9 cellular contexts compared by ENCODE assay signal in genomic region chr1:156118175-156118868, GRCh38. TPM values are rescaled to one million over a fixed set of nuclear protein-coding genes. Genes with fewer than 3 reads are reported as not detected.
DNase-seq lines count a peak whose midpoint lies in the region; ATAC-seq and TF ChIP-seq lines count a peak whose summit lies in the region.
"Had no signal": no experiment of that assay in that cellular context is flagged by ENCODE, and none has a peak within 500 bp of the region (broad histone marks: within the 10 kb centered on the region; RNA-seq: fewer than 3 reads in every experiment).

No MANE protein-coding gene starts in this region.

- H3K9me2 ChIP-seq in HCT116 (ENCODE audit: insufficient read depth): no peaks in the 10 kb centered on the region

- H3K9me3 ChIP-seq in HCT116 (ENCODE audit: control insufficient read depth in 1 of 2, insufficient read depth in 1 of 2, low read depth in 1 of 2, low read length in 2 of 2) (no peaks in the 10 kb centered on the region), adrenal gland (replicated peaks in 1 of 3) (no peaks in the 10 kb centered on the region), cardiac muscle cell (ENCODE audit: low read depth) (no peaks in the 10 kb centered on the region), skeletal muscle satellite cell (replicated peaks; ENCODE audit: low read length) (no peaks in the 10 kb centered on the region)

- POLR2A ChIA-PET in HCT116 (lab: Charles Lee): interaction anchor here (3.1 kb wide), 1 partner anchor 15 kb away, joined by 11 read pairs; no protein-coding TSS in a partner anchor

- H3K4me1 ChIP-seq in HCT116 (ENCODE audit: control insufficient read depth in 1 of 2, insufficient read depth in 2 of 2, low read length in 2 of 2) (peaks cover 77 to 86% of the 10 kb centered on the region in 2 experiments), adrenal gland (replicated peaks in 1 of 2) (peaks cover 72 to 80% of the 10 kb centered on the region in 2 donors), cardiac muscle cell (ENCODE audit: low read depth) (peaks cover 41% of the 10 kb centered on the region), skeletal muscle satellite cell (ENCODE audit: control insufficient read depth, insufficient read depth, low read length) (peaks cover 64% of the 10 kb centered on the region)

- H3K9ac ChIP-seq in HCT116 (ENCODE audit: low read length) (peak overlapping the region; percentile 54), skeletal muscle satellite cell (ENCODE audit: low read depth, low read length) (peak overlapping the region; percentile 100)

- TF ChIP-seq RAD21 in HCT116 (IDR thresholded peaks at IDR 0.05; ENCODE audit: low read depth): no peak

- peak overlapping the region; percentile 26 to 47 for H3K4me3 ChIP-seq in HCT116 (replicated peaks in 1 of 2; ENCODE audit: low read depth in 1 of 2, low read length in 2 of 2)
- H3K4me3 ChIP-seq in adrenal gland: peak overlapping the region in 1 of 4 donors; percentile 85
- H3K4me3 ChIP-seq in cardiac muscle cell: no peak overlapping the region
- H3K4me3 ChIP-seq in skeletal muscle satellite cell (ENCODE audit: low read length): peak overlapping the region; percentile 99

- no peaks in the 10 kb centered on the region for H3K27me3 ChIP-seq in HCT116 (ENCODE audit: insufficient read depth, low read length)
- no peaks in the 10 kb centered on the region for H3K27me3 ChIP-seq in adrenal gland
- no peaks in the 10 kb centered on the region for H3K27me3 ChIP-seq in cardiac muscle cell
- H3K27me3 ChIP-seq in skeletal muscle satellite cell (ENCODE audit: control insufficient read depth, insufficient read depth, low read length): no peaks in the 10 kb centered on the region

- DNase-seq in HCT116 (ENCODE audit: low read depth, low spot score) (no peak), adrenal gland (peak in 6 of 7 donors; percentile 68 to 81 (median 77)), cardiac muscle cell (ENCODE audit: low read depth in 1 of 2, low spot score in 1 of 2) (no peak), iPS-NIHi11 (ENCODE audit: low spot score) (no peak), 8988T (no peak)
- DNase-seq: activated CD4-positive, CD25-positive, alpha-beta regulatory T cell had no signal

- CTCF ChIA-PET in HCT116 (lab: Charles Lee): interaction anchor here (0.5 to 1.1 kb wide), 3 partner anchors 12 to 107 kb away, joined by 3 to 4 read pairs (median 3); no protein-coding TSS in a partner anchor

- ATAC-seq in HCT116 (no peak), HG03378 (IDR thresholded peaks at IDR 0.05; ENCODE audit: unreplicated experiment) (no peak), GM19463 (IDR thresholded peaks at IDR 0.05; ENCODE audit: unreplicated experiment) (no peak)

- H3K4me2 ChIP-seq in HCT116 (ENCODE audit: low read length) (peak overlapping the region; percentile 90), skeletal muscle satellite cell (ENCODE audit: low read length) (peak overlapping the region; percentile 94)

- RAD21 ChIA-PET in HCT116 (lab: Charles Lee; ENCODE audit: low non-redundant PET in 1 of 2, low total read pairs in 2 of 2, uncharacterized antibody in 2 of 2, unreplicated experiment in 2 of 2): no interaction called here

- H3K79me2 ChIP-seq in HCT116 (ENCODE audit: insufficient read depth, low read length): peaks cover 88% of the 10 kb centered on the region

- peaks cover 4% of the 10 kb centered on the region; the same call in 1 of the 2 replicates for H4K20me1 ChIP-seq in HCT116 (ENCODE audit: insufficient read depth)

- TF ChIP-seq POLR2A in HCT116 (IDR thresholded peaks at IDR 0.05; ENCODE audit: borderline replicate concordance, extremely low read depth, insufficient read depth, insufficient read length) (no peak), adrenal gland (IDR thresholded peaks at IDR 0.05) (peak in 1 of 2 donors; percentile 63)

- H2AFZ ChIP-seq in HCT116 (ENCODE audit: low read depth, low read length, poor library complexity, severe bottlenecking): no peak overlapping the region

- H3K27ac ChIP-seq in HCT116 (ENCODE audit: low read depth, low read length) (peak overlapping the region; percentile 76), adrenal gland (peak overlapping the region; percentile 30 to 99 (median 76)), cardiac muscle cell (peak overlapping the region; percentile 3)

- H3K36me3 ChIP-seq in HCT116 (ENCODE audit: control insufficient read depth in 1 of 2, insufficient read depth in 2 of 2, low read length in 2 of 2) (peaks cover 0 to 11% of the 10 kb centered on the region in 2 experiments; a peak in 1 of 4 replicates), adrenal gland (replicated peaks in 1 of 2) (no peaks in the 10 kb centered on the region), cardiac muscle cell (no peaks in the 10 kb centered on the region), skeletal muscle satellite cell (ENCODE audit: insufficient read depth, low read length) (peaks cover 42% of the 10 kb centered on the region)

- WGBS in adrenal gland, 4 donors: 30 to 43% (median 33%) methylated on average over 8 of the region's 8 CpGs

- BruUV-seq in HCT116 (replicated peaks; lab: Mats Ljungman, UMichigan): no TSS peak

- TF ChIP-seq CTCF in HCT116 (IDR thresholded peaks at IDR 0.05 in 2 of 3, conservative IDR thresholded peaks at IDR 0.05 in 1 of 3; ENCODE audit: borderline replicate concordance in 1 of 3, insufficient read depth in 1 of 3, low read depth in 2 of 3, low read length in 2 of 3): no peak
- TF ChIP-seq CTCF in adrenal gland (IDR thresholded peaks at IDR 0.05): no peak
- no peak for TF ChIP-seq CTCF in cardiac muscle cell (IDR thresholded peaks at IDR 0.05; ENCODE audit: low read depth, low read length)

- intact Hi-C loops in HCT116 (cut with micrococcal nuclease) (no loop called here), adrenal gland (cut with DNase I) (no loop called here)

TF ChIP-seq in HCT116, 20 proteins besides CTCF, POLR2A, EP300 and RAD21:
- TF ChIP-seq POLR2AphosphoS5 (IDR thresholded peaks at IDR 0.05; ENCODE audit: low read depth, low read length) (no peak), ZFX (IDR thresholded peaks at IDR 0.05) (no peak), SIN3A (IDR thresholded peaks at IDR 0.05; ENCODE audit: low read depth) (no peak), ELF1 (IDR thresholded peaks at IDR 0.05; ENCODE audit: borderline replicate concordance, low read depth) (no peak), FOSL1 (IDR thresholded peaks at IDR 0.05; ENCODE audit: low read depth) (no peak), YY1 (IDR thresholded peaks at IDR 0.05; ENCODE audit: extremely low read depth, insufficient replicate concordance, low read depth, low read length) (no peak), CEBPB (IDR thresholded peaks at IDR 0.05; ENCODE audit: low read depth) (no peak), EZH2 (IDR thresholded peaks at IDR 0.05) (no peak), JUND (IDR thresholded peaks at IDR 0.05) (no peak), SP1 (IDR thresholded peaks at IDR 0.05; ENCODE audit: low read depth) (no peak)
- TF ChIP-seq, protein P1, sequence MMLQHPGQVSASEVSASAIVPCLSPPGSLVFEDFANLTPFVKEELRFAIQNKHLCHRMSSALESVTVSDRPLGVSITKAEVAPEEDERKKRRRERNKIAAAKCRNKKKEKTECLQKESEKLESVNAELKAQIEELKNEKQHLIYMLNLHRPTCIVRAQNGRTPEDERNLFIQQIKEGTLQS (IDR thresholded peaks at IDR 0.05): no peak
- TF ChIP-seq, protein P2, sequence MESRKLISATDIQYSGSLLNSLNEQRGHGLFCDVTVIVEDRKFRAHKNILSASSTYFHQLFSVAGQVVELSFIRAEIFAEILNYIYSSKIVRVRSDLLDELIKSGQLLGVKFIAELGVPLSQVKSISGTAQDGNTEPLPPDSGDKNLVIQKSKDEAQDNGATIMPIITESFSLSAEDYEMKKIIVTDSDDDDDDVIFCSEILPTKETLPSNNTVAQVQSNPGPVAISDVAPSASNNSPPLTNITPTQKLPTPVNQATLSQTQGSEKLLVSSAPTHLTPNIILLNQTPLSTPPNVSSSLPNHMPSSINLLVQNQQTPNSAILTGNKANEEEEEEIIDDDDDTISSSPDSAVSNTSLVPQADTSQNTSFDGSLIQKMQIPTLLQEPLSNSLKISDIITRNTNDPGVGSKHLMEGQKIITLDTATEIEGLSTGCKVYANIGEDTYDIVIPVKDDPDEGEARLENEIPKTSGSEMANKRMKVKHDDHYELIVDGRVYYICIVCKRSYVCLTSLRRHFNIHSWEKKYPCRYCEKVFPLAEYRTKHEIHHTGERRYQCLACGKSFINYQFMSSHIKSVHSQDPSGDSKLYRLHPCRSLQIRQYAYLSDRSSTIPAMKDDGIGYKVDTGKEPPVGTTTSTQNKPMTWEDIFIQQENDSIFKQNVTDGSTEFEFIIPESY (IDR thresholded peaks at IDR 0.05; ENCODE audit: extremely low read depth, insufficient replicate concordance, low read length): no peak
- TF ChIP-seq, protein P3, sequence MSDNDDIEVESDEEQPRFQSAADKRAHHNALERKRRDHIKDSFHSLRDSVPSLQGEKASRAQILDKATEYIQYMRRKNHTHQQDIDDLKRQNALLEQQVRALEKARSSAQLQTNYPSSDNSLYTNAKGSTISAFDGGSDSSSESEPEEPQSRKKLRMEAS (IDR thresholded peaks at IDR 0.05): no peak

RNA-seq across cellular contexts. Expression of gene LMNA, which starts 3.8 kb away (rescaled TPM):
- total RNA-seq in HCT116 (2021; ENCODE audit: unreplicated experiment) (528 TPM), adrenal gland (100 to 1,000 TPM; 231 to 591 (median 395) TPM), cardiac muscle cell (128 and 139 TPM in 2 replicates)
- polyA plus RNA-seq in HCT116 (2012): 440 and 523 TPM in 2 replicates
- polyA plus RNA-seq in adrenal gland (100 to 1,000 TPM; 140 to 458 (median 374) TPM), cardiac muscle cell (99.4 and 149 TPM in 2 replicates)
- 967 and 1,030 TPM in 2 replicates for total RNA-seq in skeletal muscle satellite cell (2012; rRNA removed)

RNA-seq across cellular contexts. Expression of gene SEMA4A, which starts 35.1 kb away (rescaled TPM):
- total RNA-seq in HCT116 (2021; ENCODE audit: unreplicated experiment) (0.39 TPM), adrenal gland (1 to 10 TPM in 6 of 8 donors, under 1 TPM in 2; 0.30 to 4.8 (median 1.6) TPM), cardiac muscle cell (3.6 and 8.6 TPM in 2 replicates)
- polyA plus RNA-seq in HCT116 (2012): 0.30 and 0.37 TPM in 2 replicates
- polyA plus RNA-seq in adrenal gland (1 to 10 TPM in 2 of 3 donors, under 1 TPM in 1; 0.93 to 3.1 (median 2.4) TPM), cardiac muscle cell (0.65 and 2.9 TPM in 2 replicates)
- 0.25 TPM in 1 of 2 replicates, not detected in the other for total RNA-seq in skeletal muscle satellite cell (2012; rRNA removed)

RNA-seq across cellular contexts. Expression of gene MEX3A, which starts 36.1 kb away (rescaled TPM):
- total RNA-seq in HCT116 (2021; ENCODE audit: unreplicated experiment): 6.1 TPM
- 4.9 and 5.5 TPM in 2 replicates for polyA plus RNA-seq in HCT116 (2012)
- total RNA-seq in adrenal gland: 1 to 10 TPM in 3 of 8 donors, under 1 TPM in 5; 0.09 to 2.1 (median 0.50) TPM
- under 1 TPM; 0.17 to 0.27 (median 0.24) TPM for polyA plus RNA-seq in adrenal gland
- 48.8 and 58.6 TPM in 2 replicates for total RNA-seq in cardiac muscle cell
- polyA plus RNA-seq in cardiac muscle cell: 17.2 and 24.8 TPM in 2 replicates
- total RNA-seq in skeletal muscle satellite cell (2012; rRNA removed): 0.51 and 3.5 TPM in 2 replicates

RNA-seq across cellular contexts. Expression of gene RAB25, which starts 57.4 kb away (rescaled TPM):
- total RNA-seq in HCT116 (2021; ENCODE audit: unreplicated experiment) (142 TPM), adrenal gland (under 1 TPM in 1 of 8 donors, not detected in 7; 0.38 TPM), cardiac muscle cell (1.6 and 3.1 TPM in 2 replicates)
- 210 and 227 TPM in 2 replicates for polyA plus RNA-seq in HCT116 (2012)
- polyA plus RNA-seq in adrenal gland (under 1 TPM in 2 of 3 donors, not detected in 1; 0.17 to 0.48 TPM), cardiac muscle cell (2.1 and 2.4 TPM in 2 replicates)
- total RNA-seq in skeletal muscle satellite cell (2012; rRNA removed): not detected in 2 replicates

Comparison
In these comparisons a context has a peak if more than half of its experiments do, and no peak if none do; other contexts are left out.
1. DNase-seq: peak in adrenal gland (6 of 7); none in HCT116 (single experiment), cardiac muscle cell (0 of 2), iPS-NIHi11 (single experiment) and 8988T (single experiment).
2. H3K27ac ChIP-seq: peak in every context shown above with its lines; median percentile 76 in HCT116; 76 in adrenal gland; 3 in cardiac muscle cell.